In the genomic region with DNA sequence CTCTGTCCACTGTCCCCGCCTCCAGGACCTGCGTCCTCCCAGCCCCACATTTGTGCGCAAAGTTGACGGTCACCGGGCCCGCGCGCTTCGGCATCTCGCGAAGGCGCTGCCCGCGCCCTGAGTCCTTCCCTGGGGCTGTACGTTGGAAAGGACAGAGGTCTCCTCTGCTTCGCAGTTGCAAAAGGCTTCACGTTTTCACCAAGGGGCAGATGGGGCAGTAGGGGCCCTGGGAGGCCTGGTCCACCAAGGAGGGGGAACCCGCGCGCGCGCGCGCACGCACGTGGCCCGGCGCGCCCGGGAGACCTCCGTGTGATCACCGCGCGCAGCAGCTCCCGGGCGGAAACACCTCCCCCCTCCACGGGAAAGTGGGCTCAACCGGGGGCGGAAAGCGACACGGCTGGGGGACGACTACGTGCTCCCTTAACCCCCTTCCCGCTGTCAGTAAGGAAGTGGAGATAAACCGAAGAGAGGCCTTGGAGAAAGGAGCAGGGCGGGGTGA, we compare ENCODE assay signal across 8 cellular contexts. TPM values are rescaled to one million over a fixed set of nuclear protein-coding genes. Genes with fewer than 3 reads are reported as not detected.
A peak's percentile ranks its signal among the peaks of the same experiment; 100 is the strongest.
DNase-seq lines count a peak whose midpoint lies in the region; ATAC-seq and TF ChIP-seq lines count a peak whose summit lies in the region.

No MANE protein-coding gene starts in this region.

- peak overlapping the region; percentile 81 for H3K4me3 Mint-ChIP-seq in activated CD8-positive, alpha-beta T cell treated with anti-CD3 and anti-CD28 coated beads, Interleukin-2, amount 10 ng/mL, durations not matched to agents 7 days and 5 days

- TF ChIP-seq EP300 in ovary (IDR thresholded peaks at IDR 0.05): no peak

- H3K36me3 Mint-ChIP-seq in activated CD8-positive, alpha-beta T cell treated with anti-CD3 and anti-CD28 coated beads, Interleukin-2, amount 10 ng/mL, durations not matched to agents 7 days and 5 days (ENCODE audit: low read depth): no peaks in the 10 kb centered on the region

- no peaks in the 10 kb centered on the region for H3K9me3 ChIP-seq in ovary
- H3K9me3 ChIP-seq in aorta (ENCODE audit: control insufficient read depth, low read length): no peaks in the 10 kb centered on the region

- peak overlapping the region; percentile 96 for H3K27ac Mint-ChIP-seq in activated CD8-positive, alpha-beta T cell treated with anti-CD3 and anti-CD28 coated beads, Interleukin-2, amount 10 ng/mL, durations not matched to agents 7 days and 5 days

- peaks cover 57% of the 10 kb centered on the region for H3K4me1 Mint-ChIP-seq in activated CD8-positive, alpha-beta T cell treated with anti-CD3 and anti-CD28 coated beads, Interleukin-2, amount 10 ng/mL, durations not matched to agents 7 days and 5 days (ENCODE audit: low read depth)

- intact Hi-C loops in ovary (cut with DNase I): loop anchor here in 2 of 4 donors (5.0 kb wide), 2 partner anchors 63 to 168 kb away; a partner anchor contains a TSS
- intact Hi-C loops in aorta (cut with DNase I): loop anchor here (2.0 to 5.0 kb wide), 2 partner anchors 24 to 168 kb away; a partner anchor contains a TSS

- H3K9me3 Mint-ChIP-seq in activated CD8-positive, alpha-beta T cell treated with anti-CD3 and anti-CD28 coated beads, Interleukin-2, amount 10 ng/mL, durations not matched to agents 7 days and 5 days (ENCODE audit: insufficient read depth): no peaks in the 10 kb centered on the region

- 1 to 2% (median 1%) methylated on average over 45 to 46 of the region's 46 CpGs for WGBS in ovary, 3 donors
- WGBS in aorta, 2 donors: 1% methylated on average over 46 of the region's 46 CpGs

- peak overlapping the region; percentile 84 to 99 for H3K27ac ChIP-seq in ovary
- H3K27ac ChIP-seq in aorta (ENCODE audit: low read depth in 1 of 2, low read length in 2 of 2): peak overlapping the region; percentile 91 to 98

- CTCF ChIA-PET in activated CD8-positive, alpha-beta T cell treated with anti-CD3 and anti-CD28 coated beads, Interleukin-2, amount 10 ng/mL, durations not matched to agents 7 days and 5 days (lab: Charles Lee): interaction anchor here (0.9 to 12.5 kb wide), 7 partner anchors 13 to 100 kb away, joined by 3 to 445 read pairs (median 24); no protein-coding TSS in a partner anchor

- no peak for TF ChIP-seq CTCF in fibroblast of pulmonary artery (IDR thresholded peaks at IDR 0.05; ENCODE audit: low read length, missing control alignments)
- no peak for TF ChIP-seq CTCF in ovary (IDR thresholded peaks at IDR 0.05)

- no peaks in the 10 kb centered on the region for H3K27me3 Mint-ChIP-seq in activated CD8-positive, alpha-beta T cell treated with anti-CD3 and anti-CD28 coated beads, Interleukin-2, amount 10 ng/mL, durations not matched to agents 7 days and 5 days (ENCODE audit: low read depth)

- ATAC-seq in GM18502 (IDR thresholded peaks at IDR 0.05; ENCODE audit: poor library complexity, unreplicated experiment): peak; percentile 4
- ATAC-seq in HG03460 (IDR thresholded peaks at IDR 0.05; ENCODE audit: unreplicated experiment): peak; percentile 10
- peak; percentile 0 for ATAC-seq in activated CD8-positive, alpha-beta T cell treated with anti-CD3 and anti-CD28 coated beads, Interleukin-2, amount 10 ng/mL, durations not matched to agents 7 days and 5 days
- ATAC-seq in aorta (ENCODE audit: low FRiP score): peak; percentile 20
- no peak for ATAC-seq in GM18867 (IDR thresholded peaks at IDR 0.05; ENCODE audit: unreplicated experiment)

- H3K27me3 ChIP-seq in ovary (no peaks in the 10 kb centered on the region), aorta (ENCODE audit: control insufficient read depth in 1 of 2, insufficient read depth in 2 of 2, low read length in 1 of 2) (no peaks in the 10 kb centered on the region)

- peak; percentile 51 for DNase-seq in activated CD8-positive, alpha-beta T cell treated with anti-CD3 and anti-CD28 coated beads, Interleukin-2, amount 10 ng/mL, durations not matched to agents 7 days and 5 days
- no peak for DNase-seq in fibroblast of pulmonary artery (ENCODE audit: low read depth)
- peak; percentile 77 to 80 (median 79) for DNase-seq in ovary
- DNase-seq in aorta: peak; percentile 77 to 90
- no peak for DNase-seq in A172 (ENCODE audit: low spot score)

- H3K4me3 ChIP-seq in fibroblast of pulmonary artery (replicated peaks; ENCODE audit: low read depth, low read length) (peak overlapping the region; percentile 37), ovary (peak overlapping the region; percentile 36), aorta (ENCODE audit: low read length in 2 of 2) (peak overlapping the region in 1 of 2 donors; percentile 5)

- H3K36me3 ChIP-seq in ovary (no peaks in the 10 kb centered on the region), aorta (ENCODE audit: control insufficient read depth in 1 of 2, insufficient read depth in 2 of 2, low read length in 1 of 2) (no peaks in the 10 kb centered on the region)

- TF ChIP-seq POLR2A in ovary (IDR thresholded peaks at IDR 0.05): peak; percentile 9

- peaks cover 9% of the 10 kb centered on the region for H3K4me1 ChIP-seq in ovary (ENCODE audit: insufficient read depth)
- no peaks in the 10 kb centered on the region for H3K4me1 ChIP-seq in aorta (ENCODE audit: control insufficient read depth in 1 of 2, insufficient read depth in 2 of 2, low read length in 2 of 2)

- POLR2A ChIA-PET in activated CD8-positive, alpha-beta T cell treated with anti-CD3 and anti-CD28 coated beads, Interleukin-2, amount 10 ng/mL, durations not matched to agents 7 days and 5 days (lab: Charles Lee): interaction anchor here (0.9 to 6.3 kb wide), 14 partner anchors 8 to 99 kb away, joined by 3 to 129 read pairs (median 8); a partner anchor contains a TSS

RNA-seq across cellular contexts. Expression of a gene that starts 21.9 kb away (rescaled TPM):
- total RNA-seq in activated CD8-positive, alpha-beta T cell treated with anti-CD3 and anti-CD28 coated beads, Interleukin-2, amount 10 ng/mL, durations not matched to agents 7 days and 5 days: not detected
- total RNA-seq in ovary: not detected
- polyA plus RNA-seq in ovary: not detected
- total RNA-seq in aorta: not detected
- not detected for polyA plus RNA-seq in aorta
- total RNA-seq in A172 (2014; rRNA removed; shearing (Covaris generic)): not detected in 2 replicates

Comparison
In these comparisons a context has a peak if more than half of its experiments do, and no peak if none do; other contexts are left out.
1. DNase-seq: peak in activated CD8-positive, alpha-beta T cell treated with anti-CD3 and anti-CD28 coated beads, Interleukin-2, amount 10 ng/mL, durations not matched to agents 7 days and 5 days (single experiment), ovary (5 of 5) and aorta (2 of 2); none in fibroblast of pulmonary artery (single experiment) and A172 (single experiment).